ENCODE assay signal across 23 cellular contexts in the genomic region with DNA sequence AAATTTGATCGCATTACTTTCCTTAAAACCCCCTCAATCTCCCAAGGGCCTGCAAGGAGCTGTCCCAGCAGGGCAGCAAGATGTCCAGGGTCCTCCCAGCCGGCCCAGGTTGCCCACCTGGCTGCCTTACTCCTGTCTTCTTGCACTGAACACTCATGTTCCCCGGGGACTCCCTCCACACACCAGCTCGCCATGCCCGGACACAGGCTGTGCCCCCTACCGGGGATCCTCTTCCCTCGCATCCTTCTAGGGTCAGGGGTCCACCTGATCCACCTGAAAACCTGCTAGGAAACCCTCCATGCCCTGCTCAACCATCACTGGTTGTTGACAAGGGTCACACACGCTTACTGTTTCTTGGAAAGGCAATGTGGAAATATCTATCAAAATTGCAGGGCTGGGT.
A peak's percentile ranks its signal among the peaks of the same experiment; 100 is the strongest.
DNase-seq lines count a peak whose midpoint lies in the region; ATAC-seq, FAIRE-seq and TF ChIP-seq lines count a peak whose summit lies in the region.
"Had no signal": no experiment of that assay in that cellular context is flagged by ENCODE, and none has a peak within 500 bp of the region (broad histone marks: within the 10 kb centered on the region; RNA-seq: fewer than 3 reads in every experiment).

No MANE protein-coding gene starts in this region.

- no peak overlapping the region for H4K8ac ChIP-seq in IMR-90 (ENCODE audit: low read depth in 2 of 2, low read length in 2 of 2)
- H4K8ac ChIP-seq in H1 (ENCODE audit: extremely low read depth, insufficient read depth, low read length) = no peak overlapping the region

- H2AK9ac ChIP-seq in IMR-90 (replicated peaks; ENCODE audit: low read depth, low read length, poor library complexity) = no peak overlapping the region

- H3K9me3 ChIP-seq in IMR-90 (ENCODE audit: control insufficient read depth, insufficient read depth, low read length) (no peaks in the 10 kb centered on the region), H1 (ENCODE audit: insufficient read depth in 2 of 2, low read depth in 1 of 2, low read length in 1 of 2) (no peaks in the 10 kb centered on the region)

- dilution Hi-C loops in IMR-90 (cut with HindIII; ENCODE audit: low sequenced_read_pairs, unreplicated experiment) = no loop called here

- H3K27ac ChIP-seq in IMR-90 (ENCODE audit: insufficient read depth, low read length) (no peak overlapping the region), H1 (ENCODE audit: low read depth, low read length) (no peak overlapping the region), dorsolateral prefrontal cortex (no peak overlapping the region)
- H3K27ac ChIP-seq: 22Rv1 had no signal

- H3K23ac ChIP-seq in IMR-90 (ENCODE audit: low read depth, low read length) (no peak overlapping the region), H1 (ENCODE audit: insufficient read length) (no peak overlapping the region)

- DNase-seq in NCI-H82 (lab: John Stamatoyannopoulos, UW) (peak; percentile 7), NCI-H82 treated with DMSO at 0.1 percent for 48 hours (lab: John Stamatoyannopoulos, UW; ENCODE audit: unreplicated experiment) (no peak), IMR-90 (no peak), H1 (ENCODE audit: low read depth in 1 of 2, low spot score in 2 of 2) (no peak), T-helper 1 cell (no peak), dorsolateral prefrontal cortex (no peak), left colon (no peak)
- DNase-seq: CD8-positive, alpha-beta memory T cell; DMS79 treated with DMSO at 0.1 percent for 48 hours; GF-D8; Kasumi-1; MV-4-11; NCI-H1105; NCI-H146; NCI-H1930; NCI-H2107; NCI-H524; NCI-H748 treated with DMSO at 0.1 percent for 48 hours; NK-92 treated with Interleukin-12 subunit alpha and Interleukin-12 subunit beta, amount 100 ng/mL, for 24 hours; PC-3 had no signal

- H2BK12ac ChIP-seq in H1 (ENCODE audit: low read depth, low read length) = no peak overlapping the region

- H3K36me3 ChIP-seq in IMR-90 (ENCODE audit: control insufficient read depth, insufficient read depth, low read length) (no peaks in the 10 kb centered on the region), H1 (ENCODE audit: control insufficient read depth in 2 of 4, insufficient read depth in 4 of 4, low read length in 3 of 4) (no peaks in the 10 kb centered on the region)

- H2BK15ac ChIP-seq in IMR-90 (ENCODE audit: low read depth, low read length) (no peak overlapping the region), H1 (ENCODE audit: low read length) (no peak overlapping the region)

- H3K14ac ChIP-seq in IMR-90 (replicated peaks; ENCODE audit: low read depth, low read length) (no peak overlapping the region), H1 (ENCODE audit: insufficient read length) (no peak overlapping the region)

- H3K23me2 ChIP-seq in H1 (ENCODE audit: low read depth, low read length) = peaks cover 2% of the 10 kb centered on the region; the same call in 1 of the 2 replicates

- H2BK5ac ChIP-seq in IMR-90 (ENCODE audit: low read depth, low read length, poor library complexity, severe bottlenecking) (no peak overlapping the region), H1 (ENCODE audit: low read depth, low read length) (no peak overlapping the region)

- H4K20me1 ChIP-seq in IMR-90 (ENCODE audit: insufficient read depth, low read length) = no peaks in the 10 kb centered on the region
- H4K20me1 ChIP-seq in H1 (replicated peaks in 1 of 2; ENCODE audit: control insufficient read depth in 1 of 2, insufficient read depth in 2 of 2, low read length in 2 of 2) = no peaks in the 10 kb centered on the region

- FAIRE-seq in H1 (lab: Jason Lieb, UNC) = no peak
- FAIRE-seq: GM12891 had no signal

- H3K4me3 ChIP-seq in IMR-90 (ENCODE audit: insufficient read depth, low read depth, low read length) (no peak overlapping the region), H1 (ENCODE audit: extremely low read depth in 1 of 4, insufficient read depth in 2 of 4, low read depth in 3 of 4, low read length in 4 of 4) (no peak overlapping the region), dorsolateral prefrontal cortex (no peak overlapping the region)

- POLR2A ChIA-PET in IMR-90 (lab: Charles Lee; ENCODE audit: unreplicated experiment) = no interaction called here
- POLR2A ChIA-PET in H1 (lab: Charles Lee; ENCODE audit: partially characterized antibody) = no interaction called here

- BruUV-seq in IMR-90 (replicated peaks; lab: Mats Ljungman, UMichigan) = no TSS peak

- H3K18ac ChIP-seq in IMR-90 (ENCODE audit: low read depth, low read length) (no peak overlapping the region), H1 (ENCODE audit: extremely low read depth, low read length) (no peak overlapping the region)

- CTCF ChIA-PET in IMR-90 (lab: Yijun Ruan, JAX) (no interaction called here), H1 (lab: Charles Lee; ENCODE audit: partially characterized antibody) (interaction anchor here (0.8 kb wide), 1 partner anchor 19 kb away, joined by 3 read pairs; no protein-coding TSS in a partner anchor)

- H2BK120ac ChIP-seq in IMR-90 (ENCODE audit: low read depth, low read length) = no peak overlapping the region
- no peak overlapping the region for H2BK120ac ChIP-seq in H1 (replicated peaks; ENCODE audit: low read depth, low read length)

- peaks cover 2% of the 10 kb centered on the region; the same call in 1 of the 2 replicates for H3K4me1 ChIP-seq in IMR-90 (ENCODE audit: control insufficient read depth, insufficient read depth, low read length)
- no peaks in the 10 kb centered on the region for H3K4me1 ChIP-seq in H1 (replicated peaks in 1 of 4; ENCODE audit: control insufficient read depth in 3 of 4, insufficient read depth in 4 of 4, low read length in 3 of 4)

- H3K27me3 ChIP-seq in IMR-90 (ENCODE audit: control insufficient read depth, insufficient read depth, low read length) (no peaks in the 10 kb centered on the region), H1 (replicated peaks in 1 of 4; ENCODE audit: control insufficient read depth in 3 of 4, extremely low read depth in 1 of 4, insufficient read depth in 3 of 4, low read length in 3 of 4) (no peaks in the 10 kb centered on the region), dorsolateral prefrontal cortex (peaks cover 0 to 11% (median 0%) of the 10 kb centered on the region in 45 donors)

- H3K9me1 ChIP-seq in IMR-90 (ENCODE audit: insufficient read depth, low read length) = no peaks in the 10 kb centered on the region; the same call in 1 of the 2 replicates

- TF ChIP-seq CTCF in IMR-90 (conservative IDR thresholded peaks at IDR 0.05; ENCODE audit: low read depth, low read length) (no peak), H1 (IDR thresholded peaks at IDR 0.05; ENCODE audit: control extremely low read depth in 1 of 3, insufficient read depth in 1 of 3, low read depth in 1 of 3, low read length in 3 of 3) (peak in 2 of 3 experiments; percentile 13 to 16; a peak in 2 of 4 replicates), dorsolateral prefrontal cortex (IDR thresholded peaks at IDR 0.05 in 54 of 56, conservative IDR thresholded peaks at IDR 0.05 in 2 of 56; ENCODE audit: low read depth in 1 of 56, partially characterized antibody in 56 of 56) (no peak)

- H3K4me2 ChIP-seq in IMR-90 (ENCODE audit: low read depth, low read length) = no peak overlapping the region
- no peak overlapping the region for H3K4me2 ChIP-seq in H1 (ENCODE audit: insufficient read depth in 1 of 2, low read depth in 2 of 2, low read length in 2 of 2)

- in situ Hi-C loops in IMR-90 (cut with MboI; ENCODE audit: low sequenced_read_pairs) = no loop called here

- H4K91ac ChIP-seq in IMR-90 (ENCODE audit: insufficient read depth, low read depth, low read length) = no peak overlapping the region
- H4K91ac ChIP-seq in H1 (replicated peaks; ENCODE audit: insufficient read length, low read length) = no peak overlapping the region

- no peak overlapping the region for H4K5ac ChIP-seq in IMR-90 (ENCODE audit: low read depth, low read length)
- H4K5ac ChIP-seq in H1 (ENCODE audit: insufficient read length, low read depth, low read length) = no peak overlapping the region

- TF ChIP-seq EP300 in H1 (IDR thresholded peaks at IDR 0.05; ENCODE audit: borderline replicate concordance in 1 of 2, low read depth in 2 of 2, low read length in 2 of 2) = no peak

- H3K4ac ChIP-seq in IMR-90 (ENCODE audit: low read depth, low read length) (no peak overlapping the region), H1 (replicated peaks; ENCODE audit: insufficient read length, low read depth, low read length) (no peak overlapping the region)

- no peaks in the 10 kb centered on the region for H3K79me2 ChIP-seq in H1 (ENCODE audit: control insufficient read depth in 1 of 2, insufficient read depth in 2 of 2, low read length in 2 of 2)

- peak overlapping the region; percentile 48 for H2AK5ac ChIP-seq in IMR-90 (ENCODE audit: low read depth, low read length)
- H2AK5ac ChIP-seq in H1 (ENCODE audit: low read depth, low read length) = no peak overlapping the region

- TF ChIP-seq RAD21 in IMR-90 (IDR thresholded peaks at IDR 0.05; ENCODE audit: low read length) (no peak), H1 (IDR thresholded peaks at IDR 0.05 in 1 of 2, conservative IDR thresholded peaks at IDR 0.05 in 1 of 2; ENCODE audit: low read depth in 2 of 2, low read length in 2 of 2) (no peak; a peak in 1 of 4 replicates)

- H2AFZ ChIP-seq in IMR-90 (replicated peaks; ENCODE audit: low read length, poor library complexity) (no peak overlapping the region), H1 (ENCODE audit: low read length) (no peak overlapping the region)

- no peak for ATAC-seq in IMR-90 (ENCODE audit: low read depth)
- ATAC-seq in left colon = no peak
- ATAC-seq: PC-3, SK-N-SH treated with all-trans-retinoic acid at 6 μM for 48 hours had no signal

- H3K79me1 ChIP-seq in IMR-90 (ENCODE audit: low read depth in 1 of 2, low read length in 2 of 2) (no peaks in the 10 kb centered on the region), H1 (ENCODE audit: low read depth, low read length) (no peaks in the 10 kb centered on the region)

- TF ChIP-seq POLR2A in IMR-90 (IDR thresholded peaks at IDR 0.05; ENCODE audit: low read depth, low read length) (no peak), H1 (IDR thresholded peaks at IDR 0.05; ENCODE audit: control extremely low read depth in 1 of 2, low read depth in 2 of 2, low read length in 2 of 2) (no peak)

- WGBS in IMR-90 (ENCODE audit: extremely low coverage in 2 of 2, insufficient read length in 1 of 2), 2 experiments = 60% methylated on average over 1 of the region's 8 CpGs; no CpG with 5 or more reads in 1 of the 2 experiments
- 82% methylated on average over 8 of the region's 8 CpGs; no CpG with 5 or more reads in 1 of the 2 experiments for WGBS in H1 (ENCODE audit: extremely low coverage in 1 of 2, insufficient coverage in 1 of 2, insufficient read length in 1 of 2, insufficient replicate concordance in 2 of 2, low coverage in 1 of 2, low lambda C conversion rate in 2 of 2, missing lambda C conversion rate in 1 of 2), 2 experiments

- no peak overlapping the region for H2BK20ac ChIP-seq in IMR-90 (ENCODE audit: low read depth, low read length)
- H2BK20ac ChIP-seq in H1 (ENCODE audit: low read length) = no peak overlapping the region

- no peak overlapping the region for H3K56ac ChIP-seq in IMR-90 (ENCODE audit: extremely low read depth, insufficient read depth, low read length)
- no peak overlapping the region for H3K56ac ChIP-seq in H1 (replicated peaks; ENCODE audit: insufficient read length, low read depth, low read length)

- no peak overlapping the region for H3K9ac ChIP-seq in IMR-90 (ENCODE audit: low read depth, low read length)
- H3K9ac ChIP-seq in H1 (replicated peaks in 1 of 4; ENCODE audit: extremely low read depth in 1 of 4, low read depth in 3 of 4, low read length in 3 of 4) = no peak overlapping the region

- intact Hi-C loops in IMR-90 (cut with micrococcal nuclease) (no loop called here), dorsolateral prefrontal cortex (cut with DNase I) (no loop called here), left colon (cut with DNase I, micrococcal nuclease) (no loop called here)

Comparison
In these comparisons a context has a peak if more than half of its experiments do, and no peak if none do; other contexts are left out.
1. CTCF ChIP-seq: peak in H1 (2 of 3); none in IMR-90 (single experiment) and dorsolateral prefrontal cortex (0 of 56).